ENCODE assay signal across 22 cellular contexts in genomic region chr18:45932708-45933107, GRCh38.
"Had no signal": no experiment of that assay in that cellular context is flagged by ENCODE, and none has a peak within 500 bp of the region (broad histone marks: within the 10 kb centered on the region; RNA-seq: fewer than 3 reads in every experiment).

No MANE protein-coding gene starts in this region.

- H3K27ac ChIP-seq: skin epidermis, stomach, tibial artery, upper lobe of right lung, VCaP had no signal

- H3K27me3 ChIP-seq: stomach, tibial artery, upper lobe of right lung had no signal

- DNase-seq: activated CD4-positive, alpha-beta T cell treated with anti-CD3 and anti-CD28 coated beads for 4 hours; activated CD4-positive, alpha-beta T cell treated with anti-CD3 and anti-CD28 coated beads, Interleukin-2, amount 50 U/mL, for 4 hours; activated gamma-delta T cell; activated T-cell treated with anti-CD3 and anti-CD28 coated beads for 4 hours; anterior cingulate cortex; endodermal cell; foreskin fibroblast; head of caudate nucleus; mesendoderm; stimulated activated CD4-positive, alpha-beta T cell treated with anti-CD3 and anti-CD28 coated beads, Interleukin-4, amount 100 ng/mL, for 24 hours; stomach; T-helper 9 cell; tibial artery; upper lobe of right lung had no signal

- H3K4me1 ChIP-seq: stomach, tibial artery, upper lobe of right lung had no signal

- H3K4me3 ChIP-seq: lung, skin epidermis, stomach, tibial artery, upper lobe of right lung had no signal

- H3K9me3 ChIP-seq: stomach, tibial artery, upper lobe of right lung had no signal

- ATAC-seq: esophagus mucosa; left lobe of liver; natural killer cell treated with Interleukin-12 subunit alpha and Interleukin-12 subunit beta and Interleukin-15 and Interleukin-18, amount 100 ng/mL, for 72 hours; sciatic nerve; stimulated activated memory B cell treated with anti-CD40 and anti-IgM and Interleukin-4, amounts not matched to agents 10 μg/mL and 1 μg/mL and 100 μg/mL, for 72 hours; upper lobe of right lung had no signal
